24 cellular contexts compared by ENCODE assay signal in genomic region chr10:92740762-92741161, GRCh38. TPM values are rescaled to one million over a fixed set of nuclear protein-coding genes. Genes with fewer than 3 reads are reported as not detected.
DNase-seq lines count a peak whose midpoint lies in the region; ATAC-seq and TF ChIP-seq lines count a peak whose summit lies in the region.
"Had no signal": no experiment of that assay in that cellular context is flagged by ENCODE, and none has a peak within 500 bp of the region (broad histone marks: within the 10 kb centered on the region; RNA-seq: fewer than 3 reads in every experiment).

No MANE protein-coding gene starts in this region.

- H3K9ac ChIP-seq in OCI-LY3 (ENCODE audit: low read length): peak overlapping the region; percentile 67

- no peaks in the 10 kb centered on the region for H3K4me1 Mint-ChIP-seq in activated naive CD4-positive, alpha-beta T cell treated with anti-CD3 and anti-CD28 coated beads, Interleukin-2, amount 50 U/mL, for 24 hours
- H3K4me1 Mint-ChIP-seq in activated naive CD4-positive, alpha-beta T cell treated with anti-CD3 and anti-CD28 coated beads for 36 hours (ENCODE audit: low read depth): no peaks in the 10 kb centered on the region
- peaks cover 45 to 53% of the 10 kb centered on the region in 2 donors for H3K4me1 Mint-ChIP-seq in stimulated activated naive B cell treated with anti-CD40 and anti-IgM and Interleukin-4, amounts not matched to agents 10 μg/mL and 1 μg/mL and 100 μg/mL, for 72 hours

- CTCF ChIA-PET in activated naive CD4-positive, alpha-beta T cell treated with anti-CD3 and anti-CD28 coated beads for 36 hours (lab: Charles Lee): no interaction called here

- no peaks in the 10 kb centered on the region for H3K9me3 Mint-ChIP-seq in activated naive CD4-positive, alpha-beta T cell treated with anti-CD3 and anti-CD28 coated beads, Interleukin-2, amount 50 U/mL, for 24 hours
- no peaks in the 10 kb centered on the region for H3K9me3 Mint-ChIP-seq in activated naive CD4-positive, alpha-beta T cell treated with anti-CD3 and anti-CD28 coated beads for 36 hours
- H3K9me3 Mint-ChIP-seq in stimulated activated naive B cell treated with anti-CD40 and anti-IgM and Interleukin-4, amounts not matched to agents 10 μg/mL and 1 μg/mL and 100 μg/mL, for 72 hours: peaks cover 0 to 4% of the 10 kb centered on the region in 2 donors
- H3K9me3 Mint-ChIP-seq: activated T-cell treated with anti-CD3 and anti-CD28 coated beads, Interleukin-2, amount 50 U/mL, for 24 hours had no signal

- H3K4me3 ChIP-seq in OCI-LY3 (ENCODE audit: low read length): peak overlapping the region; percentile 34; the same call in 1 of the 2 replicates
- H3K4me3 ChIP-seq: ascending aorta, K562, Peyer's patch, SJSA1 had no signal

- H3K4me1 ChIP-seq in OCI-LY3 (ENCODE audit: low read length): peaks cover 65% of the 10 kb centered on the region
- H3K4me1 ChIP-seq: ascending aorta, SJSA1 had no signal

- TF ChIP-seq CTCF in OCI-LY3 (IDR thresholded peaks at IDR 0.05; ENCODE audit: low read depth, low read length): no peak

- no peaks in the 10 kb centered on the region for H3K79me2 ChIP-seq in OCI-LY3 (ENCODE audit: low read length)

- H3K27ac ChIP-seq in OCI-LY3 (ENCODE audit: low read length): peak overlapping the region; percentile 99
- H3K27ac ChIP-seq: ascending aorta, HL-60, neutrophil, SJSA1, WERI-Rb-1 had no signal

- intact Hi-C loops in activated naive CD4-positive, alpha-beta T cell treated with anti-CD3 and anti-CD28 coated beads for 36 hours (cut with micrococcal nuclease): no loop called here

- H3K27me3 ChIP-seq in OCI-LY3 (ENCODE audit: low read depth, low read length): no peaks in the 10 kb centered on the region
- H3K27me3 ChIP-seq: ascending aorta, neutrophil, Peyer's patch, SJSA1 had no signal

- peaks cover 6% of the 10 kb centered on the region for H3K27me3 Mint-ChIP-seq in activated naive CD4-positive, alpha-beta T cell treated with anti-CD3 and anti-CD28 coated beads, Interleukin-2, amount 50 U/mL, for 24 hours
- H3K27me3 Mint-ChIP-seq in activated naive CD4-positive, alpha-beta T cell treated with anti-CD3 and anti-CD28 coated beads for 36 hours (ENCODE audit: low read depth): peaks cover 5% of the 10 kb centered on the region
- H3K27me3 Mint-ChIP-seq in stimulated activated naive B cell treated with anti-CD40 and anti-IgM and Interleukin-4, amounts not matched to agents 10 μg/mL and 1 μg/mL and 100 μg/mL, for 72 hours: no peaks in the 10 kb centered on the region

- H3K36me3 Mint-ChIP-seq in activated naive CD4-positive, alpha-beta T cell treated with anti-CD3 and anti-CD28 coated beads, Interleukin-2, amount 50 U/mL, for 24 hours: no peaks in the 10 kb centered on the region
- H3K36me3 Mint-ChIP-seq in activated naive CD4-positive, alpha-beta T cell treated with anti-CD3 and anti-CD28 coated beads for 36 hours (ENCODE audit: low read depth): no peaks in the 10 kb centered on the region
- H3K36me3 Mint-ChIP-seq in stimulated activated naive B cell treated with anti-CD40 and anti-IgM and Interleukin-4, amounts not matched to agents 10 μg/mL and 1 μg/mL and 100 μg/mL, for 72 hours: peaks cover 2 to 11% of the 10 kb centered on the region in 2 donors

- H3K9me3 ChIP-seq in OCI-LY3 (ENCODE audit: insufficient read depth, low read length): no peaks in the 10 kb centered on the region
- H3K9me3 ChIP-seq: ascending aorta, neutrophil, Peyer's patch, SJSA1 had no signal

- DNase-seq in activated naive CD4-positive, alpha-beta T cell treated with anti-CD3 and anti-CD28 coated beads for 36 hours: no peak
- peak; percentile 39 for DNase-seq in dermis blood vessel endothelial cell
- no peak for DNase-seq in stimulated activated naive B cell treated with anti-CD40 and anti-IgM and Interleukin-4, amounts not matched to agents 10 μg/mL and 1 μg/mL and 100 μg/mL, for 72 hours
- no peak for DNase-seq in activated CD8-positive, alpha-beta memory T cell treated with anti-CD3 and anti-CD28 coated beads, Interleukin-2, amount 50 U/mL, for 48 hours
- DNase-seq in NK-92 treated with Interleukin-12 subunit alpha and Interleukin-12 subunit beta, amount 100 ng/mL, for 24 hours (lab: John Stamatoyannopoulos, UW): no peak
- no peak for DNase-seq in erythroblast (lab: John Stamatoyannopoulos, UW)
- DNase-seq: 8988T; activated CD8-positive, alpha-beta T cell treated with anti-CD3 and anti-CD28 coated beads, Interleukin-2, amount 10 ng/mL, durations not matched to agents 7 days and 5 days; activated naive CD4-positive, alpha-beta T cell; activated T-cell treated with anti-CD3 and anti-CD28 coated beads, Interleukin-2, amount 50 U/mL, for 24 hours; C1 segment of cervical spinal cord; MV-4-11; NCI-H1694 treated with DMSO at 0.1 percent for 48 hours; NCI-H2227 treated with DMSO at 0.1 percent for 48 hours; Peyer's patch; T-helper 2 cell; WERI-Rb-1 had no signal

- TF ChIP-seq POLR2A in erythroblast (IDR thresholded peaks at IDR 0.05; ENCODE audit: low read length): no peak

- no peaks in the 10 kb centered on the region for H3K36me3 ChIP-seq in OCI-LY3 (replicated peaks; ENCODE audit: low read depth, low read length)
- H3K36me3 ChIP-seq: ascending aorta, neutrophil, Peyer's patch, SJSA1, WERI-Rb-1 had no signal

- peak in 1 of 2 donors; percentile 26 for ATAC-seq in stimulated activated naive B cell treated with anti-CD40 and anti-IgM and Interleukin-4, amounts not matched to agents 10 μg/mL and 1 μg/mL and 100 μg/mL, for 72 hours (replicated peaks)
- ATAC-seq: activated CD8-positive, alpha-beta T cell treated with anti-CD3 and anti-CD28 coated beads, Interleukin-2, amount 10 ng/mL, durations not matched to agents 7 days and 5 days; K562 had no signal

- H4K20me1 ChIP-seq in OCI-LY3 (ENCODE audit: insufficient read depth, low read length): no peaks in the 10 kb centered on the region

- H3K4me3 Mint-ChIP-seq in activated naive CD4-positive, alpha-beta T cell treated with anti-CD3 and anti-CD28 coated beads, Interleukin-2, amount 50 U/mL, for 24 hours: no peak overlapping the region
- H3K4me3 Mint-ChIP-seq in activated naive CD4-positive, alpha-beta T cell treated with anti-CD3 and anti-CD28 coated beads for 36 hours: no peak overlapping the region
- H3K4me3 Mint-ChIP-seq in stimulated activated naive B cell treated with anti-CD40 and anti-IgM and Interleukin-4, amounts not matched to agents 10 μg/mL and 1 μg/mL and 100 μg/mL, for 72 hours: no peak overlapping the region
- H3K4me3 Mint-ChIP-seq: activated CD8-positive, alpha-beta T cell treated with anti-CD3 and anti-CD28 coated beads, Interleukin-2, amount 10 ng/mL, durations not matched to agents 7 days and 5 days; activated T-cell treated with anti-CD3 and anti-CD28 coated beads, Interleukin-2, amount 50 U/mL, for 24 hours had no signal

- peak overlapping the region; percentile 63 for H3K27ac Mint-ChIP-seq in activated naive CD4-positive, alpha-beta T cell treated with anti-CD3 and anti-CD28 coated beads, Interleukin-2, amount 50 U/mL, for 24 hours
- no peak overlapping the region for H3K27ac Mint-ChIP-seq in activated naive CD4-positive, alpha-beta T cell treated with anti-CD3 and anti-CD28 coated beads for 36 hours
- peak overlapping the region; percentile 48 for H3K27ac Mint-ChIP-seq in stimulated activated naive B cell treated with anti-CD40 and anti-IgM and Interleukin-4, amounts not matched to agents 10 μg/mL and 1 μg/mL and 100 μg/mL, for 72 hours
- H3K27ac Mint-ChIP-seq: activated CD8-positive, alpha-beta T cell treated with anti-CD3 and anti-CD28 coated beads, Interleukin-2, amount 10 ng/mL, durations not matched to agents 7 days and 5 days; activated T-cell treated with anti-CD3 and anti-CD28 coated beads, Interleukin-2, amount 50 U/mL, for 24 hours had no signal

- H3K4me2 ChIP-seq in OCI-LY3 (ENCODE audit: low read length): peak overlapping the region; percentile 69

- 0 out of 2 replicates have a peak overlapping the region, but pooled peaks have one; percentile 4 for H2AFZ ChIP-seq in OCI-LY3 (ENCODE audit: low read depth, low read length)

RNA-seq across cellular contexts. Expression of gene HHEX, which starts 51.0 kb away (rescaled TPM):
- under 1 TPM in 1 of 2 experiments, not detected in 1; 0.15 TPM for total RNA-seq in activated naive CD4-positive, alpha-beta T cell treated with anti-CD3 and anti-CD28 coated beads for 36 hours
- total RNA-seq in dermis blood vessel endothelial cell: 56.7 and 66.9 TPM in 2 replicates

Comparison
In these comparisons a context has a peak if more than half of its experiments do, and no peak if none do; other contexts are left out.
1. RNA of gene HHEX, which starts 51.0 kb away (total RNA-seq): 56.7 to 66.9 TPM in dermis blood vessel endothelial cell; 0.15 TPM in activated naive CD4-positive, alpha-beta T cell treated with anti-CD3 and anti-CD28 coated beads for 36 hours; every median in the first group is over 10 times any median in the second.